In genomic region chr4:53804719-53805118, GRCh38 we compare ENCODE assay signal across 8 cellular contexts.
DNase-seq lines count a peak whose midpoint lies in the region; ATAC-seq and TF ChIP-seq lines count a peak whose summit lies in the region.

No MANE protein-coding gene starts in this region.

- no peak overlapping the region for H3K4me3 Mint-ChIP-seq in activated naive CD4-positive, alpha-beta T cell treated with anti-CD3 and anti-CD28 coated beads, Interleukin-2, amount 10 ng/mL, durations not matched to agents 7 days and 5 days
- no peak overlapping the region for H3K4me3 Mint-ChIP-seq in T-helper 2 cell treated with Interferon-gamma antibody and Interleukin-4, amounts not matched to agents 5 μg/mL and 100 μg/mL, for 36 hours
- no peak overlapping the region for H3K4me3 Mint-ChIP-seq in stimulated activated naive CD8-positive, alpha-beta T cell treated with anti-CD3 and anti-CD28 coated beads, Interleukin-15, amount 100 ng/mL, for 72 hours
- H3K4me3 Mint-ChIP-seq in CD8-positive, alpha-beta memory T cell, result no peak overlapping the region

- no peaks in the 10 kb centered on the region for H3K4me1 Mint-ChIP-seq in activated naive CD4-positive, alpha-beta T cell treated with anti-CD3 and anti-CD28 coated beads, Interleukin-2, amount 10 ng/mL, durations not matched to agents 7 days and 5 days
- no peaks in the 10 kb centered on the region for H3K4me1 Mint-ChIP-seq in T-helper 2 cell treated with Interferon-gamma antibody and Interleukin-4, amounts not matched to agents 5 μg/mL and 100 μg/mL, for 36 hours (ENCODE audit: low read depth)
- no peaks in the 10 kb centered on the region for H3K4me1 Mint-ChIP-seq in stimulated activated naive CD8-positive, alpha-beta T cell treated with anti-CD3 and anti-CD28 coated beads, Interleukin-15, amount 100 ng/mL, for 72 hours
- H3K4me1 Mint-ChIP-seq in CD8-positive, alpha-beta memory T cell, result no peaks in the 10 kb centered on the region

- H3K4me1 ChIP-seq in heart right ventricle, result no peaks in the 10 kb centered on the region
- no peaks in the 10 kb centered on the region for H3K4me1 ChIP-seq in CD8-positive, alpha-beta memory T cell (ENCODE audit: insufficient read depth, low read length)

- H3K4me3 ChIP-seq in heart right ventricle, result no peak overlapping the region
- H3K4me3 ChIP-seq in CD8-positive, alpha-beta memory T cell (ENCODE audit: low read length), result no peak overlapping the region

- CTCF ChIA-PET in activated naive CD4-positive, alpha-beta T cell treated with anti-CD3 and anti-CD28 coated beads, Interleukin-2, amount 10 ng/mL, durations not matched to agents 7 days and 5 days (lab: Charles Lee), result interaction anchor here (0.5 to 1.1 kb wide), 4 partner anchors 9 to 790 kb away, joined by 3 to 4 read pairs (median 4); no protein-coding TSS in a partner anchor
- CTCF ChIA-PET in CD8-positive, alpha-beta memory T cell (lab: Charles Lee), result no interaction called here

- no peaks in the 10 kb centered on the region for H3K27me3 ChIP-seq in heart right ventricle
- no peaks in the 10 kb centered on the region for H3K27me3 ChIP-seq in CD8-positive, alpha-beta memory T cell (ENCODE audit: insufficient read depth, low read length, poor library complexity, severe bottlenecking)

- TF ChIP-seq CTCF in heart right ventricle (IDR thresholded peaks at IDR 0.05), result peak in 7 of 9 donors; percentile 35 to 48 (median 44)

- H3K27ac Mint-ChIP-seq in activated naive CD4-positive, alpha-beta T cell treated with anti-CD3 and anti-CD28 coated beads, Interleukin-2, amount 10 ng/mL, durations not matched to agents 7 days and 5 days, result no peak overlapping the region
- H3K27ac Mint-ChIP-seq in T-helper 2 cell treated with Interferon-gamma antibody and Interleukin-4, amounts not matched to agents 5 μg/mL and 100 μg/mL, for 36 hours, result no peak overlapping the region
- H3K27ac Mint-ChIP-seq in stimulated activated naive CD8-positive, alpha-beta T cell treated with anti-CD3 and anti-CD28 coated beads, Interleukin-15, amount 100 ng/mL, for 72 hours, result no peak overlapping the region
- H3K27ac Mint-ChIP-seq in CD8-positive, alpha-beta memory T cell, result no peak overlapping the region

- H3K36me3 ChIP-seq in heart right ventricle, result no peaks in the 10 kb centered on the region
- H3K36me3 ChIP-seq in CD8-positive, alpha-beta memory T cell (ENCODE audit: insufficient read depth, low read length), result no peaks in the 10 kb centered on the region

- no peak overlapping the region for H3K27ac ChIP-seq in heart right ventricle
- H3K27ac ChIP-seq in CD8-positive, alpha-beta memory T cell (ENCODE audit: low read depth, low read length), result no peak overlapping the region

- H3K9me3 Mint-ChIP-seq in activated naive CD4-positive, alpha-beta T cell treated with anti-CD3 and anti-CD28 coated beads, Interleukin-2, amount 10 ng/mL, durations not matched to agents 7 days and 5 days, result no peaks in the 10 kb centered on the region
- H3K9me3 Mint-ChIP-seq in T-helper 2 cell treated with Interferon-gamma antibody and Interleukin-4, amounts not matched to agents 5 μg/mL and 100 μg/mL, for 36 hours, result no peaks in the 10 kb centered on the region
- H3K9me3 Mint-ChIP-seq in stimulated activated naive CD8-positive, alpha-beta T cell treated with anti-CD3 and anti-CD28 coated beads, Interleukin-15, amount 100 ng/mL, for 72 hours, result no peaks in the 10 kb centered on the region
- peaks cover 0 to 2% (median 0%) of the 10 kb centered on the region in 5 donors for H3K9me3 Mint-ChIP-seq in CD8-positive, alpha-beta memory T cell

- no peaks in the 10 kb centered on the region for H3K36me3 Mint-ChIP-seq in activated naive CD4-positive, alpha-beta T cell treated with anti-CD3 and anti-CD28 coated beads, Interleukin-2, amount 10 ng/mL, durations not matched to agents 7 days and 5 days
- H3K36me3 Mint-ChIP-seq in T-helper 2 cell treated with Interferon-gamma antibody and Interleukin-4, amounts not matched to agents 5 μg/mL and 100 μg/mL, for 36 hours (ENCODE audit: low read depth), result no peaks in the 10 kb centered on the region
- no peaks in the 10 kb centered on the region for H3K36me3 Mint-ChIP-seq in CD8-positive, alpha-beta memory T cell

- WGBS in heart right ventricle, 2 donors, result 73 to 77% methylated on average over 2 of the region's 2 CpGs

- peaks cover 8% of the 10 kb centered on the region for H3K27me3 Mint-ChIP-seq in activated naive CD4-positive, alpha-beta T cell treated with anti-CD3 and anti-CD28 coated beads, Interleukin-2, amount 10 ng/mL, durations not matched to agents 7 days and 5 days
- H3K27me3 Mint-ChIP-seq in T-helper 2 cell treated with Interferon-gamma antibody and Interleukin-4, amounts not matched to agents 5 μg/mL and 100 μg/mL, for 36 hours (ENCODE audit: low read depth), result no peaks in the 10 kb centered on the region
- no peaks in the 10 kb centered on the region for H3K27me3 Mint-ChIP-seq in stimulated activated naive CD8-positive, alpha-beta T cell treated with anti-CD3 and anti-CD28 coated beads, Interleukin-15, amount 100 ng/mL, for 72 hours
- H3K27me3 Mint-ChIP-seq in CD8-positive, alpha-beta memory T cell, result peaks cover 3 to 4% of the 10 kb centered on the region in 2 donors

- DNase-seq in activated naive CD4-positive, alpha-beta T cell treated with anti-CD3 and anti-CD28 coated beads, Interleukin-2, amount 10 ng/mL, durations not matched to agents 7 days and 5 days, result peak; percentile 48
- DNase-seq in activated naive CD4-positive, alpha-beta T cell (lab: John Stamatoyannopoulos, UW), result no peak
- DNase-seq in T-helper 2 cell treated with Interferon-gamma antibody and Interleukin-4, amounts not matched to agents 5 μg/mL and 100 μg/mL, for 36 hours (ENCODE audit: low spot score), result peak; percentile 4
- DNase-seq in heart right ventricle, result peak in 1 of 2 donors; percentile 13
- peak; percentile 1 to 11 for DNase-seq in stimulated activated naive CD8-positive, alpha-beta T cell treated with anti-CD3 and anti-CD28 coated beads, Interleukin-15, amount 100 ng/mL, for 72 hours
- DNase-seq in CD8-positive, alpha-beta memory T cell, result no peak

- POLR2A ChIA-PET in CD8-positive, alpha-beta memory T cell (lab: Charles Lee), result no interaction called here

- ATAC-seq in HG03432 (IDR thresholded peaks at IDR 0.05; ENCODE audit: unreplicated experiment), result peak; percentile 68
- ATAC-seq in heart right ventricle, result no peak
- ATAC-seq in stimulated activated naive CD8-positive, alpha-beta T cell treated with anti-CD3 and anti-CD28 coated beads, Interleukin-15, amount 100 ng/mL, for 72 hours, result no peak
- ATAC-seq in HG02840 (IDR thresholded peaks at IDR 0.05; ENCODE audit: low FRiP score, unreplicated experiment), result no peak

- intact Hi-C loops in heart right ventricle (cut with DNase I), result loop anchor here in 3 of 10 donors (10.0 kb wide), 1 partner anchor 310 kb away; no protein-coding TSS in a partner anchor

- no peaks in the 10 kb centered on the region for H3K9me3 ChIP-seq in heart right ventricle
- H3K9me3 ChIP-seq in CD8-positive, alpha-beta memory T cell (ENCODE audit: low read length), result no peaks in the 10 kb centered on the region

Comparison
In these comparisons a context has a peak if more than half of its experiments do, and no peak if none do; other contexts are left out.
1. DNase-seq: peak in activated naive CD4-positive, alpha-beta T cell treated with anti-CD3 and anti-CD28 coated beads, Interleukin-2, amount 10 ng/mL, durations not matched to agents 7 days and 5 days (single experiment), T-helper 2 cell treated with Interferon-gamma antibody and Interleukin-4, amounts not matched to agents 5 μg/mL and 100 μg/mL, for 36 hours (single experiment) and stimulated activated naive CD8-positive, alpha-beta T cell treated with anti-CD3 and anti-CD28 coated beads, Interleukin-15, amount 100 ng/mL, for 72 hours (2 of 2); none in activated naive CD4-positive, alpha-beta T cell (0 of 4) and CD8-positive, alpha-beta memory T cell (0 of 5).